In genomic region chr1:40661678-40662077, GRCh38 we compare ENCODE assay signal across 21 cellular contexts.
"Had no signal": no experiment of that assay in that cellular context is flagged by ENCODE, and none has a peak within 500 bp of the region (broad histone marks: within the 10 kb centered on the region; RNA-seq: fewer than 3 reads in every experiment).

No MANE protein-coding gene starts in this region.

- H3K9me3 ChIP-seq: upper lobe of left lung had no signal

- DNase-seq: activated CD4-positive, alpha-beta T cell treated with anti-CD3 and anti-CD28 coated beads, Interleukin-2, amount 10 ng/mL, durations not matched to agents 24 days and 14 days; activated CD4-positive, CD25-positive, alpha-beta regulatory T cell; activated CD8-positive, alpha-beta T cell treated with anti-CD3 and anti-CD28 coated beads for 36 hours; activated naive CD4-positive, alpha-beta T cell treated with Interleukin-2 at 50 U/mL for 16 hours; activated naive CD8-positive, alpha-beta T cell treated with anti-CD3 and anti-CD28 coated beads, Interleukin-2, amount 10 ng/mL, durations not matched to agents 7 days and 5 days; activated T-cell treated with anti-CD3 and anti-CD28 coated beads, Interleukin-2, amount 50 U/mL, for 1 hour; anterior cingulate cortex; brain microvascular endothelial cell; dermis blood vessel endothelial cell; effector memory CD8-positive, alpha-beta T cell; foreskin fibroblast; left cardiac atrium; mesenchymal stem cell; naive thymus-derived CD8-positive, alpha-beta T cell; stimulated activated CD4-positive, alpha-beta T cell treated with anti-CD3 and anti-CD28 coated beads, Interleukin-12 subunit alpha, Interleukin-12 subunit beta, amount 100 ng/mL, for 4 hours; stimulated activated CD4-positive, alpha-beta T cell treated with anti-CD3 and anti-CD28 coated beads, Interleukin-2, amount 100 ng/mL, for 24 hours; stimulated activated naive CD8-positive, alpha-beta T cell treated with anti-CD3 and anti-CD28 coated beads, Interleukin-15, Interleukin-2, amounts not matched to agents 100 U/mL and 50 U/mL, for 24 hours; T1000 had no signal

- H3K79me2 ChIP-seq: hepatocyte had no signal

- H3K4me3 ChIP-seq: hepatocyte, upper lobe of left lung had no signal

- H3K27me3 ChIP-seq: hepatocyte, upper lobe of left lung had no signal

- ATAC-seq: activated CD8-positive, alpha-beta T cell treated with anti-CD3 and anti-CD28 coated beads for 36 hours; activated T-helper 17 cell treated with anti-CD3 and anti-CD28 coated beads, Interleukin-2, amount 50 U/mL, for 72 hours; effector memory CD8-positive, alpha-beta T cell; left cardiac atrium; naive thymus-derived CD8-positive, alpha-beta T cell; stimulated activated naive CD8-positive, alpha-beta T cell treated with anti-CD3 and anti-CD28 coated beads, Interleukin-15, Interleukin-2, amounts not matched to agents 100 U/mL and 50 U/mL, for 24 hours had no signal

- H3K36me3 ChIP-seq: brain microvascular endothelial cell, upper lobe of left lung had no signal

- H3K4me2 ChIP-seq: hepatocyte had no signal

- H3K27ac ChIP-seq: brain microvascular endothelial cell, hepatocyte, upper lobe of left lung had no signal
